In the genomic region with DNA sequence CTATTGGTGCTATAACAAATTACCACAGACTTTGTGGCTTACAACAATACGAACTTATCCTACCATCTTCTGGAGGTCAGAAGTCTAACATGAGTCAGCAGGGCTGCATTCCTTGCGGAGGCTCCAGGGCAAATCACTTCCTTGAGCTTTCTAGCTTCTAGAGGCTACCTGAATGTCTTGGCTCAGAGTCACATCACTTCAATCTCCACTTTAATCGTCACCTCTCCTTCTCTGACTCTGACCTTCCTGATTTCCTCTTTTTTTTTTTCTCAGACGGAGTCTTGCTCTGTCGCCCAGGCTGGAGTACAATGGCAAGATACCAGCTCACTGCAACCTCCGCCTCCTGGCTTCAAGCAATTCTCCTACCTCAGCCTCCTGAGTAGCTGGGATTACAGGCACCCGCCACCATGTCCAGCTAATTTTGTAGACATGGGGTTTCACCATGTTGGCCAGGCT, we compare ENCODE assay signal across 1 cellular context.
TF ChIP-seq lines count a peak whose summit lies in the region.

No MANE protein-coding gene starts in this region.

TF ChIP-seq in A549, 52 proteins besides CTCF, POLR2A, EP300 and RAD21 (continued from another document):
- TF ChIP-seq, protein P1, sequence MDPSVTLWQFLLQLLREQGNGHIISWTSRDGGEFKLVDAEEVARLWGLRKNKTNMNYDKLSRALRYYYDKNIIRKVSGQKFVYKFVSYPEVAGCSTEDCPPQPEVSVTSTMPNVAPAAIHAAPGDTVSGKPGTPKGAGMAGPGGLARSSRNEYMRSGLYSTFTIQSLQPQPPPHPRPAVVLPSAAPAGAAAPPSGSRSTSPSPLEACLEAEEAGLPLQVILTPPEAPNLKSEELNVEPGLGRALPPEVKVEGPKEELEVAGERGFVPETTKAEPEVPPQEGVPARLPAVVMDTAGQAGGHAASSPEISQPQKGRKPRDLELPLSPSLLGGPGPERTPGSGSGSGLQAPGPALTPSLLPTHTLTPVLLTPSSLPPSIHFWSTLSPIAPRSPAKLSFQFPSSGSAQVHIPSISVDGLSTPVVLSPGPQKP (IDR thresholded peaks at IDR 0.05; ENCODE audit: low read depth, low read length): no peak
- TF ChIP-seq FOSL2 (IDR thresholded peaks at IDR 0.05) (no peak; the same call in 1 of the 2 replicates), FOSL2 (CRISPR knock-in tag; IDR thresholded peaks at IDR 0.05) (peak; percentile 93), CHD2 (IDR thresholded peaks at IDR 0.05; ENCODE audit: low read length, partially characterized antibody) (no peak), FOSB (CRISPR knock-in tag; IDR thresholded peaks at IDR 0.05) (no peak), HOXB5 (CRISPR knock-in tag; IDR thresholded peaks at IDR 0.05) (no peak), CBX8 (IDR thresholded peaks at IDR 0.05) (no peak), JUN (IDR thresholded peaks at IDR 0.05) (peak; percentile 66 to 67), ZFP36 (IDR thresholded peaks at IDR 0.05; ENCODE audit: borderline replicate concordance, partially characterized antibody) (no peak), KDM1A (IDR thresholded peaks at IDR 0.05; ENCODE audit: low read depth) (no peak), RNF2 (IDR thresholded peaks at IDR 0.05; ENCODE audit: borderline replicate concordance, low read depth) (no peak), POLR2AphosphoS2 (conservative IDR thresholded peaks at IDR 0.05; ENCODE audit: low read length) (no peak), CEBPB (IDR thresholded peaks at IDR 0.05) (peak in 1 of 2 experiments; percentile 61; a peak in 1 of 4 replicates), MAFK (IDR thresholded peaks at IDR 0.05; ENCODE audit: partially characterized antibody) (peak; percentile 89), PHF8 (IDR thresholded peaks at IDR 0.05; ENCODE audit: borderline replicate concordance, low read depth) (no peak), RARB (CRISPR knock-in tag; IDR thresholded peaks at IDR 0.05) (no peak; the same call in 1 of the 2 replicates), FOXS1 (CRISPR knock-in tag; IDR thresholded peaks at IDR 0.05) (no peak), TP53 (CRISPR knock-in tag; IDR thresholded peaks at IDR 0.05) (0 out of 2 replicates have a peak, but pooled peaks have one; percentile 49), RCOR1 (IDR thresholded peaks at IDR 0.05; ENCODE audit: low read depth, low read length) (no peak), ESRRA (IDR thresholded peaks at IDR 0.05; ENCODE audit: borderline replicate concordance, low read length) (peak; percentile 18; the same call in 1 of the 2 replicates), GATA3 (IDR thresholded peaks at IDR 0.05; ENCODE audit: borderline replicate concordance) (peak; percentile 98)
- TF ChIP-seq, protein P2, sequence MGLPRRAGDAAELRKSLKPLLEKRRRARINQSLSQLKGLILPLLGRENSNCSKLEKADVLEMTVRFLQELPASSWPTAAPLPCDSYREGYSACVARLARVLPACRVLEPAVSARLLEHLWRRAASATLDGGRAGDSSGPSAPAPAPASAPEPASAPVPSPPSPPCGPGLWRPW (IDR thresholded peaks at IDR 0.05): no peak
- TF ChIP-seq, protein P3, sequence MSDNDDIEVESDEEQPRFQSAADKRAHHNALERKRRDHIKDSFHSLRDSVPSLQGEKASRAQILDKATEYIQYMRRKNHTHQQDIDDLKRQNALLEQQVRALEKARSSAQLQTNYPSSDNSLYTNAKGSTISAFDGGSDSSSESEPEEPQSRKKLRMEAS (IDR thresholded peaks at IDR 0.05): peak; percentile 64
- TF ChIP-seq, protein P4, sequence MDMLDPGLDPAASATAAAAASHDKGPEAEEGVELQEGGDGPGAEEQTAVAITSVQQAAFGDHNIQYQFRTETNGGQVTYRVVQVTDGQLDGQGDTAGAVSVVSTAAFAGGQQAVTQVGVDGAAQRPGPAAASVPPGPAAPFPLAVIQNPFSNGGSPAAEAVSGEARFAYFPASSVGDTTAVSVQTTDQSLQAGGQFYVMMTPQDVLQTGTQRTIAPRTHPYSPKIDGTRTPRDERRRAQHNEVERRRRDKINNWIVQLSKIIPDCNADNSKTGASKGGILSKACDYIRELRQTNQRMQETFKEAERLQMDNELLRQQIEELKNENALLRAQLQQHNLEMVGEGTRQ (IDR thresholded peaks at IDR 0.05): no peak
- TF ChIP-seq, protein P5, sequence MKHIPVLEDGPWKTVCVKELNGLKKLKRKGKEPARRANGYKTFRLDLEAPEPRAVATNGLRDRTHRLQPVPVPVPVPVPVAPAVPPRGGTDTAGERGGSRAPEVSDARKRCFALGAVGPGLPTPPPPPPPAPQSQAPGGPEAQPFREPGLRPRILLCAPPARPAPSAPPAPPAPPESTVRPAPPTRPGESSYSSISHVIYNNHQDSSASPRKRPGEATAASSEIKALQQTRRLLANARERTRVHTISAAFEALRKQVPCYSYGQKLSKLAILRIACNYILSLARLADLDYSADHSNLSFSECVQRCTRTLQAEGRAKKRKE (CRISPR knock-in tag; IDR thresholded peaks at IDR 0.05; ENCODE audit: low read depth): no peak
- TF ChIP-seq, protein P6, sequence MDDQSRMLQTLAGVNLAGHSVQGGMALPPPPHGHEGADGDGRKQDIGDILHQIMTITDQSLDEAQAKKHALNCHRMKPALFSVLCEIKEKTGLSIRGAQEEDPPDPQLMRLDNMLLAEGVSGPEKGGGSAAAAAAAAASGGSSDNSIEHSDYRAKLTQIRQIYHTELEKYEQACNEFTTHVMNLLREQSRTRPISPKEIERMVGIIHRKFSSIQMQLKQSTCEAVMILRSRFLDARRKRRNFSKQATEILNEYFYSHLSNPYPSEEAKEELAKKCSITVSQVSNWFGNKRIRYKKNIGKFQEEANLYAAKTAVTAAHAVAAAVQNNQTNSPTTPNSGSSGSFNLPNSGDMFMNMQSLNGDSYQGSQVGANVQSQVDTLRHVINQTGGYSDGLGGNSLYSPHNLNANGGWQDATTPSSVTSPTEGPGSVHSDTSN (IDR thresholded peaks at IDR 0.05): peak; percentile 54; the same call in 1 of the 2 replicates
- TF ChIP-seq, protein P7, sequence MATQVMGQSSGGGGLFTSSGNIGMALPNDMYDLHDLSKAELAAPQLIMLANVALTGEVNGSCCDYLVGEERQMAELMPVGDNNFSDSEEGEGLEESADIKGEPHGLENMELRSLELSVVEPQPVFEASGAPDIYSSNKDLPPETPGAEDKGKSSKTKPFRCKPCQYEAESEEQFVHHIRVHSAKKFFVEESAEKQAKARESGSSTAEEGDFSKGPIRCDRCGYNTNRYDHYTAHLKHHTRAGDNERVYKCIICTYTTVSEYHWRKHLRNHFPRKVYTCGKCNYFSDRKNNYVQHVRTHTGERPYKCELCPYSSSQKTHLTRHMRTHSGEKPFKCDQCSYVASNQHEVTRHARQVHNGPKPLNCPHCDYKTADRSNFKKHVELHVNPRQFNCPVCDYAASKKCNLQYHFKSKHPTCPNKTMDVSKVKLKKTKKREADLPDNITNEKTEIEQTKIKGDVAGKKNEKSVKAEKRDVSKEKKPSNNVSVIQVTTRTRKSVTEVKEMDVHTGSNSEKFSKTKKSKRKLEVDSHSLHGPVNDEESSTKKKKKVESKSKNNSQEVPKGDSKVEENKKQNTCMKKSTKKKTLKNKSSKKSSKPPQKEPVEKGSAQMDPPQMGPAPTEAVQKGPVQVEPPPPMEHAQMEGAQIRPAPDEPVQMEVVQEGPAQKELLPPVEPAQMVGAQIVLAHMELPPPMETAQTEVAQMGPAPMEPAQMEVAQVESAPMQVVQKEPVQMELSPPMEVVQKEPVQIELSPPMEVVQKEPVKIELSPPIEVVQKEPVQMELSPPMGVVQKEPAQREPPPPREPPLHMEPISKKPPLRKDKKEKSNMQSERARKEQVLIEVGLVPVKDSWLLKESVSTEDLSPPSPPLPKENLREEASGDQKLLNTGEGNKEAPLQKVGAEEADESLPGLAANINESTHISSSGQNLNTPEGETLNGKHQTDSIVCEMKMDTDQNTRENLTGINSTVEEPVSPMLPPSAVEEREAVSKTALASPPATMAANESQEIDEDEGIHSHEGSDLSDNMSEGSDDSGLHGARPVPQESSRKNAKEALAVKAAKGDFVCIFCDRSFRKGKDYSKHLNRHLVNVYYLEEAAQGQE (IDR thresholded peaks at IDR 0.05): no peak
- TF ChIP-seq, protein P8, sequence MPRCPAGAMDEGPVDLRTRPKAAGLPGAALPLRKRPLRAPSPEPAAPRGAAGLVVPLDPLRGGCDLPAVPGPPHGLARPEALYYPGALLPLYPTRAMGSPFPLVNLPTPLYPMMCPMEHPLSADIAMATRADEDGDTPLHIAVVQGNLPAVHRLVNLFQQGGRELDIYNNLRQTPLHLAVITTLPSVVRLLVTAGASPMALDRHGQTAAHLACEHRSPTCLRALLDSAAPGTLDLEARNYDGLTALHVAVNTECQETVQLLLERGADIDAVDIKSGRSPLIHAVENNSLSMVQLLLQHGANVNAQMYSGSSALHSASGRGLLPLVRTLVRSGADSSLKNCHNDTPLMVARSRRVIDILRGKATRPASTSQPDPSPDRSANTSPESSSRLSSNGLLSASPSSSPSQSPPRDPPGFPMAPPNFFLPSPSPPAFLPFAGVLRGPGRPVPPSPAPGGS (IDR thresholded peaks at IDR 0.05): 0 out of 3 replicates have a peak, but pooled peaks have one; percentile 62
- TF ChIP-seq, protein P9, sequence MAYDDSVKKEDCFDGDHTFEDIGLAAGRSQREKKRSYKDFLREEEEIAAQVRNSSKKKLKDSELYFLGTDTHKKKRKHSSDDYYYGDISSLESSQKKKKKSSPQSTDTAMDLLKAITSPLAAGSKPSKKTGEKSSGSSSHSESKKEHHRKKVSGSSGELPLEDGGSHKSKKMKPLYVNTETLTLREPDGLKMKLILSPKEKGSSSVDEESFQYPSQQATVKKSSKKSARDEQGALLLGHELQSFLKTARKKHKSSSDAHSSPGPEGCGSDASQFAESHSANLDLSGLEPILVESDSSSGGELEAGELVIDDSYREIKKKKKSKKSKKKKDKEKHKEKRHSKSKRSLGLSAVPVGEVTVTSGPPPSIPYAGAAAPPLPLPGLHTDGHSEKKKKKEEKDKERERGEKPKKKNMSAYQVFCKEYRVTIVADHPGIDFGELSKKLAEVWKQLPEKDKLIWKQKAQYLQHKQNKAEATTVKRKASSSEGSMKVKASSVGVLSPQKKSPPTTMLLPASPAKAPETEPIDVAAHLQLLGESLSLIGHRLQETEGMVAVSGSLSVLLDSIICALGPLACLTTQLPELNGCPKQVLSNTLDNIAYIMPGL (CRISPR knock-in tag; IDR thresholded peaks at IDR 0.05; ENCODE audit: borderline replicate concordance): no peak
